24 cellular contexts compared by ENCODE assay signal in the genomic region with DNA sequence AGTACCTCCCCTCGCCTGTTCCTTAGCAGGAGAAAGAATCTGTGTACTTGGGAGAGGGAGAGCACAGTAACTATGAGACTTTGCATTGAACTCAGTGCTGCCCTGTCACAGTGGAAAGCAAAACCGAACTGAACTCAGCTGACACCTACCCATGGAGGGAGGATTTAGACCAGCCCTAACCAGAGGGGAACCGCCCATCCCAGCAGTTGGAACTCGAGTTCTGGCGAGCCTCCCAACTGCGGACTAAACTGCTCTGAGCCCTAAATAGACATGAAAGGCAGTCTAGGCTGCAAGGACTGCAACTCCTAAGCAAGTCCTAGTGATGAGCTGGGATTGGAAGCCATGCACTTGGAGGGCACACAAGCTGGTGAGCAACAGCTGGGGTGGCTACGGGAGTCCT.
A peak's percentile ranks its signal among the peaks of the same experiment; 100 is the strongest.
DNase-seq lines count a peak whose midpoint lies in the region; ATAC-seq lines count a peak whose summit lies in the region.
"Had no signal": no experiment of that assay in that cellular context is flagged by ENCODE, and none has a peak within 500 bp of the region (broad histone marks: within the 10 kb centered on the region; RNA-seq: fewer than 3 reads in every experiment).

No MANE protein-coding gene starts in this region.

- H3K27me3 Mint-ChIP-seq in stimulated activated memory B cell treated with anti-CD40 and anti-IgM and Interleukin-4, amounts not matched to agents 10 μg/mL and 1 μg/mL and 100 μg/mL, for 72 hours, result peaks cover 11% of the 10 kb centered on the region
- H3K27me3 Mint-ChIP-seq: activated CD4-positive, alpha-beta T cell treated with anti-CD3 and anti-CD28 coated beads, Interleukin-2, amount 10 ng/mL, durations not matched to agents 24 days and 14 days had no signal

- DNase-seq in ELF-1 (ENCODE audit: low read depth, low spot score) (peak; percentile 16), brain pericyte (ENCODE audit: low read depth, low spot score) (peak; percentile 12), left ventricle myocardium superior (peak; percentile 73)
- no peak for DNase-seq in stimulated activated CD4-positive, alpha-beta T cell treated with anti-CD3 and anti-CD28 coated beads, Interleukin-15, amount 100 ng/mL, for 24 hours
- DNase-seq: activated CD4-positive, alpha-beta T cell treated with anti-CD3 and anti-CD28 coated beads, Interleukin-2, amount 10 ng/mL, durations not matched to agents 24 days and 14 days; activated naive CD4-positive, alpha-beta T cell treated with Interleukin-2 at 50 U/mL for 16 hours; activated T-cell treated with anti-CD3 and anti-CD28 coated beads, Interleukin-2, amount 50 U/mL, for 72 hours; AML-193; cortex of kidney; DMS53; glutamatergic neuron; Karpas-422; left colon; naive thymus-derived CD8-positive, alpha-beta T cell; NCI-H526 treated with DMSO at 0.1 percent for 48 hours; occipital lobe; SK-N-SH; stimulated activated CD4-positive, alpha-beta T cell treated with anti-CD3 and anti-CD28 coated beads, Interleukin-4, amount 100 ng/mL, for 24 hours; stimulated activated naive CD8-positive, alpha-beta T cell treated with anti-CD3 and anti-CD28 coated beads, Interleukin-15, Interleukin-2, amounts not matched to agents 100 U/mL and 50 U/mL, for 24 hours had no signal

- no peak overlapping the region for H3K4me3 Mint-ChIP-seq in stimulated activated memory B cell treated with anti-CD40 and anti-IgM and Interleukin-4, amounts not matched to agents 10 μg/mL and 1 μg/mL and 100 μg/mL, for 72 hours
- H3K4me3 Mint-ChIP-seq: activated CD4-positive, alpha-beta T cell treated with anti-CD3 and anti-CD28 coated beads, Interleukin-2, amount 10 ng/mL, durations not matched to agents 24 days and 14 days; activated T-cell treated with anti-CD3 and anti-CD28 coated beads, Interleukin-2, amount 50 U/mL, for 72 hours; naive thymus-derived CD8-positive, alpha-beta T cell; T-helper 2 cell treated with Interferon-gamma antibody and Interleukin-4, amounts not matched to agents 5 μg/mL and 100 μg/mL, for 36 hours had no signal

- intact Hi-C loops in left ventricle myocardium superior (cut with micrococcal nuclease), result no loop called here

- H3K27ac Mint-ChIP-seq in stimulated activated memory B cell treated with anti-CD40 and anti-IgM and Interleukin-4, amounts not matched to agents 10 μg/mL and 1 μg/mL and 100 μg/mL, for 72 hours, result no peak overlapping the region
- H3K27ac Mint-ChIP-seq: activated CD4-positive, alpha-beta T cell treated with anti-CD3 and anti-CD28 coated beads, Interleukin-2, amount 10 ng/mL, durations not matched to agents 24 days and 14 days; activated T-cell treated with anti-CD3 and anti-CD28 coated beads, Interleukin-2, amount 50 U/mL, for 72 hours; naive thymus-derived CD8-positive, alpha-beta T cell; T-helper 2 cell treated with Interferon-gamma antibody and Interleukin-4, amounts not matched to agents 5 μg/mL and 100 μg/mL, for 36 hours had no signal

- H3K9me3 Mint-ChIP-seq in stimulated activated memory B cell treated with anti-CD40 and anti-IgM and Interleukin-4, amounts not matched to agents 10 μg/mL and 1 μg/mL and 100 μg/mL, for 72 hours, result peaks cover 10% of the 10 kb centered on the region

- H3K4me1 Mint-ChIP-seq in stimulated activated memory B cell treated with anti-CD40 and anti-IgM and Interleukin-4, amounts not matched to agents 10 μg/mL and 1 μg/mL and 100 μg/mL, for 72 hours, result no peaks in the 10 kb centered on the region
- H3K4me1 Mint-ChIP-seq: activated CD4-positive, alpha-beta T cell treated with anti-CD3 and anti-CD28 coated beads, Interleukin-2, amount 10 ng/mL, durations not matched to agents 24 days and 14 days; naive thymus-derived CD8-positive, alpha-beta T cell had no signal

- ATAC-seq in left ventricle myocardium superior, result peak; percentile 98
- ATAC-seq in stimulated activated memory B cell treated with anti-CD40 and anti-IgM and Interleukin-4, amounts not matched to agents 10 μg/mL and 1 μg/mL and 100 μg/mL, for 72 hours, result peak; percentile 20
- no peak for ATAC-seq in GM19351 (IDR thresholded peaks at IDR 0.05; ENCODE audit: unreplicated experiment)
- no peak for ATAC-seq in GM18907 (IDR thresholded peaks at IDR 0.05; ENCODE audit: unreplicated experiment)
- ATAC-seq: activated T-cell treated with anti-CD3 and anti-CD28 coated beads, Interleukin-2, amount 50 U/mL, for 72 hours; HCT116; left colon; naive thymus-derived CD8-positive, alpha-beta T cell; stimulated activated naive CD8-positive, alpha-beta T cell treated with anti-CD3 and anti-CD28 coated beads, Interleukin-15, Interleukin-2, amounts not matched to agents 100 U/mL and 50 U/mL, for 24 hours had no signal

- no peaks in the 10 kb centered on the region for H3K36me3 Mint-ChIP-seq in stimulated activated memory B cell treated with anti-CD40 and anti-IgM and Interleukin-4, amounts not matched to agents 10 μg/mL and 1 μg/mL and 100 μg/mL, for 72 hours

Comparison
In these comparisons a context has a peak if more than half of its experiments do, and no peak if none do; other contexts are left out.
1. ATAC-seq: peak in left ventricle myocardium superior (single experiment) and stimulated activated memory B cell treated with anti-CD40 and anti-IgM and Interleukin-4, amounts not matched to agents 10 μg/mL and 1 μg/mL and 100 μg/mL, for 72 hours (single experiment); none in GM19351 (single experiment) and GM18907 (single experiment).